18 cellular contexts compared by ENCODE assay signal in the genomic region with DNA sequence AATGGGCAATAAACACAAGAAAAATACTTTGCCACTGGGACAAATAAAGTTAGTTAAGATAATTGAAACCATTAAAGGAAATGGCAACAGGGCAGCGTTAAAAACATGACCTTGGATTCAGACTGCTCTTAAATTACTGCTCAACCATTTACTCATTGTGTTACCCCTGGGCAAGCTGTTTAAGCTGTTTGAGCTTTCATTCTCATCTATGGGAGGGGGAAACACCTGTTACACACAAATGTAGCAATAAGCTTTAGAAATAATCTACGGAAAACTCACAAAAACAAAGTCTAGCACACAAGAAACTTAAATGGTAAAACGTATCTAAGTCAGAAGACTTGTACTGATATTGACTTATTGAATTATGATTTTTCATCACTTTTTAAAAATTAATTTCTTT.
DNase-seq lines count a peak whose midpoint lies in the region; ATAC-seq, FAIRE-seq and TF ChIP-seq lines count a peak whose summit lies in the region.
"Had no signal": no experiment of that assay in that cellular context is flagged by ENCODE, and none has a peak within 500 bp of the region (broad histone marks: within the 10 kb centered on the region; RNA-seq: fewer than 3 reads in every experiment).

No MANE protein-coding gene starts in this region.

- ATAC-seq in RWPE2 (ENCODE audit: low read depth) (no peak), HepG2 (no peak)
- ATAC-seq: GM12878, GM23338, HCT116 had no signal

- H2AFZ ChIP-seq in HepG2 (ENCODE audit: low read length), result no peak overlapping the region
- H2AFZ ChIP-seq: GM23338 had no signal

- H3K4me2 ChIP-seq in HepG2 (ENCODE audit: low read depth, low read length), result no peak overlapping the region
- H3K4me2 ChIP-seq: GM23338 had no signal

- no peaks in the 10 kb centered on the region for H3K27me3 ChIP-seq in RWPE2 (ENCODE audit: insufficient read depth, poor library complexity, severe bottlenecking)
- no peaks in the 10 kb centered on the region for H3K27me3 ChIP-seq in HepG2 (ENCODE audit: control insufficient read depth in 1 of 2, insufficient read depth in 2 of 2, low read length in 2 of 2)

- POLR2A ChIA-PET in HEK293 (lab: Yijun Ruan, JAX), result no interaction called here
- POLR2A ChIA-PET in HepG2 (lab: Yijun Ruan, JAX), result no interaction called here

- intact Hi-C loops in HepG2 (cut with micrococcal nuclease; ENCODE audit: unreplicated experiment), result no loop called here

- no peaks in the 10 kb centered on the region for H3K79me2 ChIP-seq in HepG2 (ENCODE audit: insufficient read depth, low read length)

- no peak for TF ChIP-seq RAD21 in HepG2 (CRISPR knock-in tag; IDR thresholded peaks at IDR 0.05)

- TF ChIP-seq CTCF in HEK293 (tag by site-specific recombination; IDR thresholded peaks at IDR 0.05) (no peak), RWPE2 (IDR thresholded peaks at IDR 0.05; ENCODE audit: poor library complexity, severe bottlenecking) (no peak), GM10266 (IDR thresholded peaks at IDR 0.05; ENCODE audit: control insufficient read depth, insufficient read depth, low read depth, missing control alignments) (no peak), HepG2 (CRISPR knock-in tag; IDR thresholded peaks at IDR 0.05) (no peak)

- no peak for TF ChIP-seq EP300 in HepG2 (IDR thresholded peaks at IDR 0.05; ENCODE audit: low read depth in 2 of 2, low read length in 2 of 2)
- TF ChIP-seq EP300 in HepG2 (CRISPR knock-in tag; IDR thresholded peaks at IDR 0.05; ENCODE audit: borderline replicate concordance), result no peak

- H3K4me1 ChIP-seq in HEK293 (ENCODE audit: control insufficient read depth, insufficient read depth, low read length), result no peaks in the 10 kb centered on the region
- H3K4me1 ChIP-seq in RWPE2 (ENCODE audit: insufficient read depth, poor library complexity, severe bottlenecking), result peaks cover 14% of the 10 kb centered on the region
- peaks cover 7% of the 10 kb centered on the region for H3K4me1 ChIP-seq in HepG2 (ENCODE audit: insufficient read depth, low read length)

- H3K36me3 ChIP-seq in HEK293 (ENCODE audit: control insufficient read depth in 2 of 2, insufficient read depth in 1 of 2, low read length in 2 of 2) (no peaks in the 10 kb centered on the region), RWPE2 (ENCODE audit: low read depth) (peaks cover 12% of the 10 kb centered on the region; the same call in 1 of the 2 replicates), HepG2 (replicated peaks in 1 of 2; ENCODE audit: control insufficient read depth in 1 of 2, insufficient read depth in 2 of 2, low read length in 2 of 2) (peaks cover under 1 to 1% of the 10 kb centered on the region in 2 experiments; a peak in 1 of 5 replicates)

- CTCF ChIA-PET in HEK293 (lab: Yijun Ruan, JAX), result no interaction called here
- CTCF ChIA-PET in HepG2 (lab: Yijun Ruan, JAX; ENCODE audit: low intra/inter-chr PET ratio, low total read pairs), result no interaction called here

- H3K27ac ChIP-seq in HEK293 (ENCODE audit: extremely low read depth, low read depth, low read length), result no peak overlapping the region
- peak overlapping the region; percentile 56 for H3K27ac ChIP-seq in RWPE2 (ENCODE audit: poor library complexity, severe bottlenecking)
- H3K27ac ChIP-seq in HepG2 (ENCODE audit: extremely low read length, insufficient read depth, low read length), result no peak overlapping the region

- in situ Hi-C loops in HepG2 (cut with HindIII; ENCODE audit: extremely low pct_ligation_motif_present, low pct_unique_long_range_greater_than_20kb), result no loop called here

- WGBS in HepG2 (ENCODE audit: low lambda C conversion rate), result 91% methylated on average over 3 of the region's 3 CpGs

- H3K4me3 ChIP-seq in HEK293 (ENCODE audit: low read depth, low read length) (no peak overlapping the region), RWPE2 (ENCODE audit: severe bottlenecking) (no peak overlapping the region), HepG2 (replicated peaks in 1 of 3; ENCODE audit: insufficient read depth in 1 of 3, low read depth in 2 of 3, low read length in 3 of 3) (no peak overlapping the region)
- H3K4me3 ChIP-seq: GM12878, GM23338 had no signal

- H4K20me1 ChIP-seq in HepG2 (ENCODE audit: insufficient read depth, low read length), result no peaks in the 10 kb centered on the region; the same call in 1 of the 2 replicates

- H3K9ac ChIP-seq in HepG2 (ENCODE audit: insufficient read depth, low read depth, low read length), result no peak overlapping the region

- H3K9me3 ChIP-seq in HEK293 (ENCODE audit: control insufficient read depth, insufficient read depth, low read depth, low read length) (no peaks in the 10 kb centered on the region), RWPE2 (ENCODE audit: severe bottlenecking) (no peaks in the 10 kb centered on the region), HepG2 (ENCODE audit: low read length) (no peaks in the 10 kb centered on the region)

- no TSS peak for BruUV-seq in HepG2 (replicated peaks; lab: Mats Ljungman, UMichigan)

- FAIRE-seq in HepG2 (lab: Jason Lieb, UNC), result no peak
- FAIRE-seq: G401.6 had no signal

- DNase-seq in NCI-H69 (lab: John Stamatoyannopoulos, UW) (peak; percentile 73), RWPE2 (ENCODE audit: low spot score) (no peak), GM10266 (ENCODE audit: extremely low spot score) (no peak), HepG2 (ENCODE audit: low spot score) (no peak), iPS-NIHi7 (ENCODE audit: extremely low spot score) (no peak)
- DNase-seq: C1 segment of cervical spinal cord; Calu3; CD4-positive, alpha-beta memory T cell; COR-L47; DMS153; DND-41; H9; HFFc6 had no signal

- TF ChIP-seq POLR2A in HepG2 (IDR thresholded peaks at IDR 0.05; ENCODE audit: insufficient read depth in 1 of 2, low read depth in 2 of 2, low read length in 2 of 2), result no peak

TF ChIP-seq in HEK293, 187 proteins besides CTCF, POLR2A, EP300 and RAD21 (continues in another document):
- TF ChIP-seq SCRT1 (tag by site-specific recombination; IDR thresholded peaks at IDR 0.05; ENCODE audit: borderline replicate concordance) (peak; percentile 82), SCRT2 (tag by site-specific recombination; IDR thresholded peaks at IDR 0.05) (peak; percentile 79), ZSCAN23 (tag by site-specific recombination; IDR thresholded peaks at IDR 0.05) (no peak)
- TF ChIP-seq, protein P1, sequence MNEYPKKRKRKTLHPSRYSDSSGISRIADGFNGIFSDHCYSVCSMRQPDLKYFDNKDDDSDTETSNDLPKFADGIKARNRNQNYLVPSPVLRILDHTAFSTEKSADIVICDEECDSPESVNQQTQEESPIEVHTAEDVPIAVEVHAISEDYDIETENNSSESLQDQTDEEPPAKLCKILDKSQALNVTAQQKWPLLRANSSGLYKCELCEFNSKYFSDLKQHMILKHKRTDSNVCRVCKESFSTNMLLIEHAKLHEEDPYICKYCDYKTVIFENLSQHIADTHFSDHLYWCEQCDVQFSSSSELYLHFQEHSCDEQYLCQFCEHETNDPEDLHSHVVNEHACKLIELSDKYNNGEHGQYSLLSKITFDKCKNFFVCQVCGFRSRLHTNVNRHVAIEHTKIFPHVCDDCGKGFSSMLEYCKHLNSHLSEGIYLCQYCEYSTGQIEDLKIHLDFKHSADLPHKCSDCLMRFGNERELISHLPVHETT (tag by site-specific recombination; IDR thresholded peaks at IDR 0.05), result no peak

TF ChIP-seq in HepG2, 621 proteins besides CTCF, POLR2A, EP300 and RAD21 (continues in another document):
- TF ChIP-seq ZNF788 (CRISPR knock-in tag; IDR thresholded peaks at IDR 0.05; ENCODE audit: borderline replicate concordance), result no peak
- TF ChIP-seq, protein P2, sequence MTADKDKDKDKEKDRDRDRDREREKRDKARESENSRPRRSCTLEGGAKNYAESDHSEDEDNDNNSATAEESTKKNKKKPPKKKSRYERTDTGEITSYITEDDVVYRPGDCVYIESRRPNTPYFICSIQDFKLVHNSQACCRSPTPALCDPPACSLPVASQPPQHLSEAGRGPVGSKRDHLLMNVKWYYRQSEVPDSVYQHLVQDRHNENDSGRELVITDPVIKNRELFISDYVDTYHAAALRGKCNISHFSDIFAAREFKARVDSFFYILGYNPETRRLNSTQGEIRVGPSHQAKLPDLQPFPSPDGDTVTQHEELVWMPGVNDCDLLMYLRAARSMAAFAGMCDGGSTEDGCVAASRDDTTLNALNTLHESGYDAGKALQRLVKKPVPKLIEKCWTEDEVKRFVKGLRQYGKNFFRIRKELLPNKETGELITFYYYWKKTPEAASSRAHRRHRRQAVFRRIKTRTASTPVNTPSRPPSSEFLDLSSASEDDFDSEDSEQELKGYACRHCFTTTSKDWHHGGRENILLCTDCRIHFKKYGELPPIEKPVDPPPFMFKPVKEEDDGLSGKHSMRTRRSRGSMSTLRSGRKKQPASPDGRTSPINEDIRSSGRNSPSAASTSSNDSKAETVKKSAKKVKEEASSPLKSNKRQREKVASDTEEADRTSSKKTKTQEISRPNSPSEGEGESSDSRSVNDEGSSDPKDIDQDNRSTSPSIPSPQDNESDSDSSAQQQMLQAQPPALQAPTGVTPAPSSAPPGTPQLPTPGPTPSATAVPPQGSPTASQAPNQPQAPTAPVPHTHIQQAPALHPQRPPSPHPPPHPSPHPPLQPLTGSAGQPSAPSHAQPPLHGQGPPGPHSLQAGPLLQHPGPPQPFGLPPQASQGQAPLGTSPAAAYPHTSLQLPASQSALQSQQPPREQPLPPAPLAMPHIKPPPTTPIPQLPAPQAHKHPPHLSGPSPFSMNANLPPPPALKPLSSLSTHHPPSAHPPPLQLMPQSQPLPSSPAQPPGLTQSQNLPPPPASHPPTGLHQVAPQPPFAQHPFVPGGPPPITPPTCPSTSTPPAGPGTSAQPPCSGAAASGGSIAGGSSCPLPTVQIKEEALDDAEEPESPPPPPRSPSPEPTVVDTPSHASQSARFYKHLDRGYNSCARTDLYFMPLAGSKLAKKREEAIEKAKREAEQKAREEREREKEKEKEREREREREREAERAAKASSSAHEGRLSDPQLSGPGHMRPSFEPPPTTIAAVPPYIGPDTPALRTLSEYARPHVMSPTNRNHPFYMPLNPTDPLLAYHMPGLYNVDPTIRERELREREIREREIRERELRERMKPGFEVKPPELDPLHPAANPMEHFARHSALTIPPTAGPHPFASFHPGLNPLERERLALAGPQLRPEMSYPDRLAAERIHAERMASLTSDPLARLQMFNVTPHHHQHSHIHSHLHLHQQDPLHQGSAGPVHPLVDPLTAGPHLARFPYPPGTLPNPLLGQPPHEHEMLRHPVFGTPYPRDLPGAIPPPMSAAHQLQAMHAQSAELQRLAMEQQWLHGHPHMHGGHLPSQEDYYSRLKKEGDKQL (CRISPR knock-in tag; IDR thresholded peaks at IDR 0.05; ENCODE audit: low read depth), result no peak
- no peak for TF ChIP-seq HDAC2 (CRISPR knock-in tag; IDR thresholded peaks at IDR 0.05)
- TF ChIP-seq ZNF256 (CRISPR knock-in tag; conservative IDR thresholded peaks at IDR 0.05), result no peak
- TF ChIP-seq, protein P3, sequence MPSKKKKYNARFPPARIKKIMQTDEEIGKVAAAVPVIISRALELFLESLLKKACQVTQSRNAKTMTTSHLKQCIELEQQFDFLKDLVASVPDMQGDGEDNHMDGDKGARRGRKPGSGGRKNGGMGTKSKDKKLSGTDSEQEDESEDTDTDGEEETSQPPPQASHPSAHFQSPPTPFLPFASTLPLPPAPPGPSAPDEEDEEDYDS (CRISPR knock-in tag; IDR thresholded peaks at IDR 0.05), result no peak
- no peak for TF ChIP-seq ZNF33A (CRISPR knock-in tag; IDR thresholded peaks at IDR 0.05; ENCODE audit: borderline replicate concordance)
